Comparison of ENCODE assay signal across 16 cellular contexts in the genomic region with DNA sequence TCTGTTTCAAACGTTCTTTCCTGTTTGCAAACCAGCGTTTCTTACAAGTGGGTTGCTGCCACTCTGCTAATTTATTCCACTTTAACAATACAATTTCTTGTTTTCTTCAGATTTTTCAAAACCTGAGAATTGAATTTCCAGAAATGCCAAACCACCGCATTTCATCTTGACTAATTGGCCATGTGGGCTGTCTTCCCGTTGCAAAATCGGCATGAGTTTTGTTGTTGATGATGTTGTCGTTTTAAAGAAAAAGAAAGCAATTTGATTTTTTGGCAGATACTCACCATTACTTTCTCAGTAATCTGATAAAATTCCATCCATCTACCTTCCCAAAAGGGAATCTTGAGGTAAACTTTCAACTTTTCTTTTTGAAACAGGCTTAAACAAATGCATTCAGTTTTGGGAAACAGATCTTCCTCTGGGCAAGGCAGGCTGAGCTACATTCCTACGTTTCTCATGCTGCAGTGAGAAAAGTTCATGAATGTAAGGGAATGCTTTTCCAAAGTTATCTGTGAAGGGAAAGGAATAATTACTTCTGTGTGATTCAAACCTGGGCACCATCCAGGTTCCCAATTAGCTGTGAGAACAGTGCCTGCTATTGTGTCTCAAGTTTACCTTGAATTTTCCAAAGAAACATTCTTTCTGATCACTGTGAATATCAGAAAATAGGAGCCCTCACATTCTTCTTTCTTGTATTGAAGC.
DNase-seq lines count a peak whose midpoint lies in the region; ATAC-seq and TF ChIP-seq lines count a peak whose summit lies in the region.
"Had no signal": no experiment of that assay in that cellular context is flagged by ENCODE, and none has a peak within 500 bp of the region (broad histone marks: within the 10 kb centered on the region; RNA-seq: fewer than 3 reads in every experiment).

No MANE protein-coding gene starts in this region.

- H3K9ac ChIP-seq in SK-N-SH = no peak overlapping the region

- H4K20me1 ChIP-seq in SK-N-SH (ENCODE audit: insufficient read depth) (no peaks in the 10 kb centered on the region), osteoblast (ENCODE audit: insufficient read depth, low read length) (no peaks in the 10 kb centered on the region)

- H3F3A ChIP-seq in SK-N-SH (replicated peaks; ENCODE audit: insufficient read depth) = no peaks in the 10 kb centered on the region

- H3K4me1 Mint-ChIP-seq in activated naive CD8-positive, alpha-beta T cell treated with anti-CD3 and anti-CD28 coated beads, Interleukin-2, amount 50 U/mL, for 24 hours = no peaks in the 10 kb centered on the region
- no peaks in the 10 kb centered on the region for H3K4me1 Mint-ChIP-seq in effector memory CD8-positive, alpha-beta T cell (ENCODE audit: low read depth in 2 of 2)

- POLR2A ChIA-PET in SK-N-SH (lab: Yijun Ruan, JAX) = no interaction called here

- H2AFZ ChIP-seq in SK-N-SH (ENCODE audit: low read depth) = 0 out of 2 replicates have a peak overlapping the region, but pooled peaks have one; percentile 18
- peak overlapping the region; percentile 73 for H2AFZ ChIP-seq in osteoblast (ENCODE audit: low read length)

- no peak for ATAC-seq in activated naive CD8-positive, alpha-beta T cell treated with anti-CD3 and anti-CD28 coated beads, Interleukin-2, amount 50 U/mL, for 24 hours
- ATAC-seq in effector memory CD8-positive, alpha-beta T cell (replicated peaks) = no peak

- H3K4me2 ChIP-seq in SK-N-SH (no peak overlapping the region), osteoblast (ENCODE audit: insufficient read depth, low read length) (peak overlapping the region; percentile 81)

- H3K4me3 Mint-ChIP-seq in activated naive CD8-positive, alpha-beta T cell treated with anti-CD3 and anti-CD28 coated beads, Interleukin-2, amount 50 U/mL, for 24 hours = no peak overlapping the region
- no peak overlapping the region for H3K4me3 Mint-ChIP-seq in effector memory CD8-positive, alpha-beta T cell

- H3K27me3 ChIP-seq in SK-N-SH (ENCODE audit: insufficient read depth) = no peaks in the 10 kb centered on the region
- no peaks in the 10 kb centered on the region for H3K27me3 ChIP-seq in osteoblast (ENCODE audit: insufficient read depth, low read length)
- H3K27me3 ChIP-seq: brain microvascular endothelial cell, testis had no signal

- TF ChIP-seq CTCF in SK-N-SH (IDR thresholded peaks at IDR 0.05) = no peak
- no peak for TF ChIP-seq CTCF in fibroblast of mammary gland (conservative IDR thresholded peaks at IDR 0.05; ENCODE audit: control insufficient read depth, insufficient read depth, low read depth, low read length)
- TF ChIP-seq CTCF in osteoblast (IDR thresholded peaks at IDR 0.05; ENCODE audit: extremely low read depth, low read depth, low read length) = no peak

- H3K4me1 ChIP-seq in SK-N-SH (ENCODE audit: control insufficient read depth in 1 of 2, insufficient read depth in 2 of 2, low read depth in 1 of 2, low read length in 1 of 2) (peaks cover 4 to 13% of the 10 kb centered on the region in 2 experiments; a peak in 2 of 4 replicates), osteoblast (ENCODE audit: insufficient read depth, low read length) (no peaks in the 10 kb centered on the region)

- H3K9me3 Mint-ChIP-seq in activated naive CD8-positive, alpha-beta T cell treated with anti-CD3 and anti-CD28 coated beads, Interleukin-2, amount 50 U/mL, for 24 hours = no peaks in the 10 kb centered on the region
- H3K9me3 Mint-ChIP-seq in effector memory CD8-positive, alpha-beta T cell = no peaks in the 10 kb centered on the region

- no peaks in the 10 kb centered on the region for H3K9me2 ChIP-seq in SK-N-SH

- no peak for TF ChIP-seq EP300 in SK-N-SH (IDR thresholded peaks at IDR 0.05; ENCODE audit: borderline replicate concordance in 1 of 2, low read depth in 1 of 2, low read length in 1 of 2)

- DNase-seq in COLO829 (ENCODE audit: low spot score) (peak; percentile 57), SK-N-SH (no peak), fibroblast of mammary gland (ENCODE audit: low read depth) (peak; percentile 36), osteoblast (ENCODE audit: insufficient read length, low spot score, missing footprints) (peak; percentile 48), SKM-1 (lab: John Stamatoyannopoulos, UW; ENCODE audit: unreplicated experiment) (no peak), HuH-7.5 (ENCODE audit: low spot score) (no peak)
- DNase-seq in activated naive CD8-positive, alpha-beta T cell treated with anti-CD3 and anti-CD28 coated beads, Interleukin-2, amount 50 U/mL, for 24 hours = no peak
- no peak for DNase-seq in effector memory CD8-positive, alpha-beta T cell
- DNase-seq: brain microvascular endothelial cell; effector CD4-positive, alpha-beta T cell; head of caudate nucleus; kidney glomerular epithelial cell; NCI-H2029; NCI-H69; posterior cingulate gyrus; testis had no signal

- H3K27ac Mint-ChIP-seq in activated naive CD8-positive, alpha-beta T cell treated with anti-CD3 and anti-CD28 coated beads, Interleukin-2, amount 50 U/mL, for 24 hours = no peak overlapping the region
- H3K27ac Mint-ChIP-seq in effector memory CD8-positive, alpha-beta T cell = no peak overlapping the region

- no peaks in the 10 kb centered on the region for H3K36me3 Mint-ChIP-seq in activated naive CD8-positive, alpha-beta T cell treated with anti-CD3 and anti-CD28 coated beads, Interleukin-2, amount 50 U/mL, for 24 hours (ENCODE audit: low read depth)
- no peaks in the 10 kb centered on the region for H3K36me3 Mint-ChIP-seq in effector memory CD8-positive, alpha-beta T cell (ENCODE audit: insufficient read depth)

- TF ChIP-seq RAD21 in SK-N-SH (IDR thresholded peaks at IDR 0.05; ENCODE audit: low read length) = no peak

- H3K27ac ChIP-seq in SK-N-SH (ENCODE audit: low read depth in 2 of 2, low read length in 1 of 2) (no peak overlapping the region), osteoblast (ENCODE audit: low read depth, low read length) (peak overlapping the region; percentile 17)
- H3K27ac ChIP-seq: brain microvascular endothelial cell had no signal

- H3K36me3 ChIP-seq in SK-N-SH (replicated peaks in 1 of 2; ENCODE audit: control insufficient read depth in 1 of 2, insufficient read depth in 2 of 2, low read length in 1 of 2) (no peaks in the 10 kb centered on the region), osteoblast (ENCODE audit: insufficient read depth, low read length) (no peaks in the 10 kb centered on the region)
- H3K36me3 ChIP-seq: brain microvascular endothelial cell had no signal

- whole genome bisulfite sequencing in SK-N-SH (ENCODE audit: low lambda C conversion rate) = 62% methylated on average over 7 of the region's 7 CpGs

- CTCF ChIA-PET in SK-N-SH (lab: Yijun Ruan, JAX) = interaction anchor here (3.6 kb wide), 1 partner anchor 21 kb away, joined by 19 read pairs; no protein-coding TSS in a partner anchor

- no peak overlapping the region for H3K4me3 ChIP-seq in SK-N-SH (ENCODE audit: low read depth in 2 of 2, low read length in 1 of 2)
- no peak overlapping the region for H3K4me3 ChIP-seq in fibroblast of mammary gland (ENCODE audit: control insufficient read depth, low read depth, low read length)
- H3K4me3 ChIP-seq in osteoblast (ENCODE audit: insufficient read depth, low read length) = peak overlapping the region; percentile 62
- H3K4me3 ChIP-seq: testis had no signal

- H3K79me2 ChIP-seq in SK-N-SH (ENCODE audit: insufficient read depth) = no peaks in the 10 kb centered on the region
- H3K79me2 ChIP-seq in osteoblast (ENCODE audit: insufficient read depth, low read length) = no peaks in the 10 kb centered on the region

- H3K27me3 Mint-ChIP-seq in activated naive CD8-positive, alpha-beta T cell treated with anti-CD3 and anti-CD28 coated beads, Interleukin-2, amount 50 U/mL, for 24 hours = peaks cover 2% of the 10 kb centered on the region
- peaks cover 7 to 14% of the 10 kb centered on the region in 2 donors for H3K27me3 Mint-ChIP-seq in effector memory CD8-positive, alpha-beta T cell

- H3K9me3 ChIP-seq in SK-N-SH (no peaks in the 10 kb centered on the region), osteoblast (ENCODE audit: low read depth, low read length) (no peaks in the 10 kb centered on the region)
- H3K9me3 ChIP-seq: testis had no signal

TF ChIP-seq in SK-N-SH, 30 proteins besides CTCF, POLR2A, EP300 and RAD21:
- TF ChIP-seq, protein P1, sequence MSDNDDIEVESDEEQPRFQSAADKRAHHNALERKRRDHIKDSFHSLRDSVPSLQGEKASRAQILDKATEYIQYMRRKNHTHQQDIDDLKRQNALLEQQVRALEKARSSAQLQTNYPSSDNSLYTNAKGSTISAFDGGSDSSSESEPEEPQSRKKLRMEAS (IDR thresholded peaks at IDR 0.05; ENCODE audit: low read depth) = no peak
- TF ChIP-seq, protein P2, sequence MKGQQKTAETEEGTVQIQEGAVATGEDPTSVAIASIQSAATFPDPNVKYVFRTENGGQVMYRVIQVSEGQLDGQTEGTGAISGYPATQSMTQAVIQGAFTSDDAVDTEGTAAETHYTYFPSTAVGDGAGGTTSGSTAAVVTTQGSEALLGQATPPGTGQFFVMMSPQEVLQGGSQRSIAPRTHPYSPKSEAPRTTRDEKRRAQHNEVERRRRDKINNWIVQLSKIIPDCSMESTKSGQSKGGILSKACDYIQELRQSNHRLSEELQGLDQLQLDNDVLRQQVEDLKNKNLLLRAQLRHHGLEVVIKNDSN (IDR thresholded peaks at IDR 0.05; ENCODE audit: borderline replicate concordance, low read depth) = no peak
- no peak for TF ChIP-seq RCOR1 (IDR thresholded peaks at IDR 0.05; ENCODE audit: low read length)
- TF ChIP-seq RFX5 (IDR thresholded peaks at IDR 0.05; ENCODE audit: low read length) = no peak

Comparison
In these comparisons a context has a peak if more than half of its experiments do, and no peak if none do; other contexts are left out.
1. DNase-seq: peak in COLO829 (single experiment), fibroblast of mammary gland (single experiment) and osteoblast (single experiment); none in SK-N-SH (single experiment), activated naive CD8-positive, alpha-beta T cell treated with anti-CD3 and anti-CD28 coated beads, Interleukin-2, amount 50 U/mL, for 24 hours (single experiment), SKM-1 (single experiment), HuH-7.5 (single experiment) and effector memory CD8-positive, alpha-beta T cell (0 of 3).